Comparison of ENCODE assay signal across 9 cellular contexts in the genomic region with DNA sequence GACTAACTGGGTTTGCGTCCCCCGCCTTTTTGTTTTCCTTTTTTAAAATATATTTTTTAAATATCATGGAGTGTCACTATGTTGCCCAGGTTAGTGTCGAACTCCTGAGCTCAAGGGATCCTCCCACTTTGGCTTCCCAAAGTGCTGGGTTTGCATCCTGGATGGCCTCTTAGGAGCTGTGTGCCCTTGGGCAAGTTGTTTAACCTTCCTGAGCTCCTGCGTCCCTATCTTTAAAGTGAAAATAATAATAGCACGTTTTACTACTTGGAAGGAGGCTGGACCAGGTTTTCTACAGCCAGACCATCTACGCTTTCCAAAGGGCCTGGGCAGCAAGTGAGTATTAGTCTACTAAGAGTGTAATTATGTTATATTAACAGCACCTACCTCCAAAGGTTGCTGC. TPM values are rescaled to one million over a fixed set of nuclear protein-coding genes. Genes with fewer than 3 reads are reported as not detected.
DNase-seq lines count a peak whose midpoint lies in the region; ATAC-seq, FAIRE-seq and TF ChIP-seq lines count a peak whose summit lies in the region.
"Had no signal": no experiment of that assay in that cellular context is flagged by ENCODE, and none has a peak within 500 bp of the region (broad histone marks: within the 10 kb centered on the region; RNA-seq: fewer than 3 reads in every experiment).

No MANE protein-coding gene starts in this region.

- TF ChIP-seq CTCF in K562 (IDR thresholded peaks at IDR 0.05 in 2 of 3, conservative IDR thresholded peaks at IDR 0.05 in 1 of 3; ENCODE audit: insufficient read depth in 2 of 3, low read depth in 1 of 3, low read length in 3 of 3) (no peak), lung (IDR thresholded peaks at IDR 0.05; ENCODE audit: control extremely low read depth, extremely low read depth) (no peak), transverse colon (IDR thresholded peaks at IDR 0.05) (no peak), mucosa of descending colon (IDR thresholded peaks at IDR 0.05) (no peak)

- no peaks in the 10 kb centered on the region for H3K9me3 Mint-ChIP-seq in activated naive CD8-positive, alpha-beta T cell (ENCODE audit: low read depth)
- H3K9me3 Mint-ChIP-seq in activated naive CD8-positive, alpha-beta T cell treated with anti-CD3 and anti-CD28 coated beads for 36 hours, result no peaks in the 10 kb centered on the region

- no peaks in the 10 kb centered on the region for H3K36me3 Mint-ChIP-seq in activated naive CD8-positive, alpha-beta T cell
- no peaks in the 10 kb centered on the region for H3K36me3 Mint-ChIP-seq in activated naive CD8-positive, alpha-beta T cell treated with anti-CD3 and anti-CD28 coated beads for 36 hours

- TF ChIP-seq EP300 in K562 (IDR thresholded peaks at IDR 0.05; ENCODE audit: low read length) (no peak), transverse colon (IDR thresholded peaks at IDR 0.05; ENCODE audit: low read depth) (no peak)

- peak overlapping the region; percentile 80 for H3K4me2 ChIP-seq in K562 (ENCODE audit: insufficient read depth, low read length)

- no peaks in the 10 kb centered on the region for H3K36me3 ChIP-seq in K562 (ENCODE audit: control insufficient read depth, insufficient read depth, low read length)
- H3K36me3 ChIP-seq in lung (ENCODE audit: control insufficient read depth in 2 of 2, insufficient read depth in 2 of 2, low read length in 2 of 2), result no peaks in the 10 kb centered on the region
- no peaks in the 10 kb centered on the region for H3K36me3 ChIP-seq in transverse colon
- no peaks in the 10 kb centered on the region for H3K36me3 ChIP-seq in mucosa of descending colon (ENCODE audit: low read depth)

- intact Hi-C loops in K562 (cut with micrococcal nuclease) (loop anchor here (5.0 kb wide), 2 partner anchors 38 to 168 kb away; a partner anchor contains a TSS), transverse colon (cut with DNase I; ENCODE audit: low total_unique reads) (no loop called here), mucosa of descending colon (cut with DNase I, micrococcal nuclease) (no loop called here)

- H4K20me1 ChIP-seq in K562 (replicated peaks; ENCODE audit: control insufficient read depth, insufficient read depth, low read length), result no peaks in the 10 kb centered on the region

- DNase-seq in activated naive CD8-positive, alpha-beta T cell treated with anti-CD3 and anti-CD28 coated beads for 36 hours, result no peak
- DNase-seq in K562 (ENCODE audit: extremely low read depth in 1 of 4, low spot score in 3 of 4) (no peak), lung (ENCODE audit: low spot score) (no peak), transverse colon (no peak), GM19240 (ENCODE audit: insufficient read length, low spot score) (no peak), mucosa of descending colon (no peak)

- TF ChIP-seq RAD21 in K562 (CRISPR knock-in tag; conservative IDR thresholded peaks at IDR 0.05 in 1 of 2, IDR thresholded peaks at IDR 0.05 in 1 of 2), result no peak

- no peak for ATAC-seq in K562
- no peak for ATAC-seq in lung (ENCODE audit: insufficient read depth, low FRiP score)
- ATAC-seq in HG03442 (IDR thresholded peaks at IDR 0.05; ENCODE audit: unreplicated experiment), result no peak
- ATAC-seq in mucosa of descending colon, result no peak

- peaks cover 10% of the 10 kb centered on the region for H3K27me3 Mint-ChIP-seq in activated naive CD8-positive, alpha-beta T cell
- peaks cover 19% of the 10 kb centered on the region for H3K27me3 Mint-ChIP-seq in activated naive CD8-positive, alpha-beta T cell treated with anti-CD3 and anti-CD28 coated beads for 36 hours

- no peak for TF ChIP-seq POLR2A in K562 (conservative IDR thresholded peaks at IDR 0.05)
- no peak for TF ChIP-seq POLR2A in transverse colon (IDR thresholded peaks at IDR 0.05)

- H3K4me1 ChIP-seq in K562 (replicated peaks in 1 of 2; ENCODE audit: control insufficient read depth in 2 of 2, insufficient read depth in 2 of 2, low read length in 2 of 2) (peaks cover 38 to 62% of the 10 kb centered on the region in 2 experiments), lung (ENCODE audit: control insufficient read depth in 2 of 2, insufficient read depth in 2 of 2, low read length in 2 of 2) (peaks cover 0 to 3% of the 10 kb centered on the region in 2 donors), transverse colon (peaks cover 0 to 28% (median 15%) of the 10 kb centered on the region in 4 donors), mucosa of descending colon (ENCODE audit: low read depth) (peaks cover 8% of the 10 kb centered on the region)

- no peak overlapping the region for H3K27ac Mint-ChIP-seq in activated naive CD8-positive, alpha-beta T cell
- no peak overlapping the region for H3K27ac Mint-ChIP-seq in activated naive CD8-positive, alpha-beta T cell treated with anti-CD3 and anti-CD28 coated beads for 36 hours

- POLR2A ChIA-PET in K562 (lab: Yijun Ruan, JAX), result interaction anchor here (0.7 to 3.1 kb wide), 5 partner anchors 9 to 171 kb away, joined by 3 to 21 read pairs (median 3); no protein-coding TSS in a partner anchor

- 36% methylated on average over 6 of the region's 6 CpGs for WGBS in K562 (ENCODE audit: insufficient coverage, low coverage, missing lambda C conversion rate)
- 71 to 77% methylated on average over 6 of the region's 6 CpGs for WGBS in lung, 2 donors
- WGBS in transverse colon (ENCODE audit: low coverage in 1 of 2), 2 donors, result 75 to 80% methylated on average over 2 to 6 of the region's 6 CpGs

- CTCF ChIA-PET in K562 (lab: Yijun Ruan, JAX; ENCODE audit: low intra/inter-chr PET ratio), result no interaction called here

- in situ Hi-C loops in K562 (cut with MboI), result no loop called here
- in situ Hi-C loops in transverse colon (cut with MboI; ENCODE audit: low pct_ligation_motif_present in 1 of 4, low pct_unique_long_range_greater_than_20kb in 1 of 4, low sequenced_read_pairs in 3 of 4), result no loop called here

- H3K27ac ChIP-seq in K562 (ENCODE audit: extremely low read depth, low read depth, low read length) (peak overlapping the region; percentile 84), lung (ENCODE audit: low read depth in 1 of 2, low read length in 1 of 2) (peak overlapping the region; percentile 80 to 90), transverse colon (peak overlapping the region; percentile 77 to 87 (median 82))

- H2AFZ ChIP-seq in K562 (ENCODE audit: low read depth, low read length), result peak overlapping the region; percentile 92

- no peaks in the 10 kb centered on the region for H3K79me2 ChIP-seq in K562 (ENCODE audit: control insufficient read depth, insufficient read depth, low read length)

- FAIRE-seq in K562 (lab: Jason Lieb, UNC), result no peak
- FAIRE-seq: TTC549 had no signal

- peaks cover 22% of the 10 kb centered on the region for H3K4me1 Mint-ChIP-seq in activated naive CD8-positive, alpha-beta T cell (ENCODE audit: low read depth)
- peaks cover 14% of the 10 kb centered on the region for H3K4me1 Mint-ChIP-seq in activated naive CD8-positive, alpha-beta T cell treated with anti-CD3 and anti-CD28 coated beads for 36 hours

- H3K4me3 Mint-ChIP-seq in activated naive CD8-positive, alpha-beta T cell, result peak overlapping the region; percentile 63
- H3K4me3 Mint-ChIP-seq in activated naive CD8-positive, alpha-beta T cell treated with anti-CD3 and anti-CD28 coated beads for 36 hours, result no peak overlapping the region

- no peaks in the 10 kb centered on the region for H3K9me1 ChIP-seq in K562 (ENCODE audit: control insufficient read depth, insufficient read depth, low read length)

- H3K27me3 ChIP-seq in K562 (ENCODE audit: control insufficient read depth in 2 of 2, insufficient read depth in 2 of 2, low read length in 2 of 2) (no peaks in the 10 kb centered on the region), lung (ENCODE audit: control insufficient read depth, insufficient read depth) (no peaks in the 10 kb centered on the region), transverse colon (no peaks in the 10 kb centered on the region)

- H3K9ac ChIP-seq in K562 (ENCODE audit: insufficient read depth in 1 of 2, low read depth in 2 of 2, low read length in 2 of 2), result peak overlapping the region; percentile 84 to 96; a peak in 3 of 4 replicates

- peak overlapping the region; percentile 41 for H3K4me3 ChIP-seq in K562
- H3K4me3 ChIP-seq in lung, result no peak overlapping the region
- H3K4me3 ChIP-seq in transverse colon, result peak overlapping the region in 3 of 4 donors; percentile 40 to 51 (median 41)
- H3K4me3 ChIP-seq in mucosa of descending colon, result no peak overlapping the region

- no TSS peak for BruUV-seq in K562 (replicated peaks; lab: Mats Ljungman, UMichigan)

- H3K9me3 ChIP-seq in K562 (replicated peaks; ENCODE audit: control insufficient read depth, insufficient read depth, low read depth, low read length), result no peaks in the 10 kb centered on the region
- peaks cover 0 to 2% of the 10 kb centered on the region in 2 donors for H3K9me3 ChIP-seq in lung (ENCODE audit: control insufficient read depth in 2 of 2, insufficient read depth in 1 of 2, low read length in 1 of 2)
- no peaks in the 10 kb centered on the region for H3K9me3 ChIP-seq in transverse colon
- no peaks in the 10 kb centered on the region for H3K9me3 ChIP-seq in mucosa of descending colon

RNA-seq across cellular contexts. Expression of a gene that starts 44.2 kb away (rescaled TPM):
- not detected for total RNA-seq in activated naive CD8-positive, alpha-beta T cell treated with anti-CD3 and anti-CD28 coated beads for 36 hours
- total RNA-seq in K562 (2011; cell fraction: chromatin; rRNA removed; ENCODE audit: low replicate concordance), result not detected in 2 replicates
- not detected in 2 replicates for total RNA-seq in K562 (2011; cell fraction: nucleolus; rRNA removed)
- total RNA-seq in K562 (2011; cell fraction: nucleoplasm; rRNA removed), result not detected in 2 replicates
- total RNA-seq in K562 (2014; rRNA removed) (not detected in 2 replicates), K562 (2014; rRNA removed; fragmentation: Illumina TruSeq; extraction: Trizol) (not detected in 2 replicates), K562 (2015; rRNA removed; fragmentation: Illumina TruSeq; extraction: Trizol) (not detected in 2 replicates), K562 (2021) (not detected in 2 replicates), lung (not detected), transverse colon (not detected), mucosa of descending colon (not detected)
- polyA plus RNA-seq in K562 (2011; rRNA removed) (not detected in 2 replicates), K562 (2014; fragmentation: Illumina TruSeq; extraction: Trizol) (not detected in 2 replicates), K562 (2014; fragmentation: Nextera tagmentation; extraction: Ambion mirVana) (not detected), K562 (2014; rRNA removed) (not detected in 2 replicates), lung (not detected)
- not detected in 2 replicates for polyA plus RNA-seq in K562 (2011; cell fraction: cytosol; rRNA removed)
- polyA plus RNA-seq in K562 (2011; cell fraction: nucleus; rRNA removed), result not detected in 2 replicates
- polyA plus RNA-seq in K562 (2012), result not detected in 2 replicates
- polyA minus RNA-seq in K562 (2011; rRNA and poly(A)+ RNA removed), result under 0.01 TPM in 2 replicates
- 667 TPM in 1 of 2 replicates, not detected in the other for polyA minus RNA-seq in K562 (2011; cell fraction: cytosol; rRNA and poly(A)+ RNA removed)
- under 0.01 TPM in 1 of 2 replicates, not detected in the other for polyA minus RNA-seq in K562 (2011; cell fraction: nucleus; rRNA and poly(A)+ RNA removed)

RNA-seq across cellular contexts. Expression of a gene that starts 58.7 kb away (rescaled TPM):
- total RNA-seq in activated naive CD8-positive, alpha-beta T cell treated with anti-CD3 and anti-CD28 coated beads for 36 hours, result under 1 TPM; 0.16 to 0.30 TPM
- total RNA-seq in K562 (2011; cell fraction: chromatin; rRNA removed; ENCODE audit: low replicate concordance), result 0.12 and 0.25 TPM in 2 replicates
- 0.17 TPM in 1 of 2 replicates, not detected in the other for total RNA-seq in K562 (2011; cell fraction: nucleolus; rRNA removed)
- total RNA-seq in K562 (2011; cell fraction: nucleoplasm; rRNA removed), result 0.07 TPM in 1 of 2 replicates, not detected in the other
- total RNA-seq in K562 (2014; rRNA removed) (0.12 and 0.41 TPM in 2 replicates), K562 (2014; rRNA removed; fragmentation: Illumina TruSeq; extraction: Trizol) (not detected in 2 replicates), K562 (2015; rRNA removed; fragmentation: Illumina TruSeq; extraction: Trizol) (0.07 TPM in 1 of 2 replicates, not detected in the other), K562 (2021) (0.31 TPM in 2 replicates), lung (under 1 TPM; 0.17 to 0.46 TPM), transverse colon (under 1 TPM in 2 of 4 donors, not detected in 2; 0.27 to 0.79 TPM), mucosa of descending colon (under 1 TPM; 0.34 to 0.63 (median 0.58) TPM)
- polyA plus RNA-seq in K562 (2011; rRNA removed) (0.04 and 0.08 TPM in 2 replicates), K562 (2014; fragmentation: Illumina TruSeq; extraction: Trizol) (0.04 and 0.07 TPM in 2 replicates), K562 (2014; fragmentation: Nextera tagmentation; extraction: Ambion mirVana) (not detected), K562 (2014; rRNA removed) (0.11 and 0.23 TPM in 2 replicates), lung (under 1 TPM; 0.18 to 0.43 TPM)
- polyA plus RNA-seq in K562 (2011; cell fraction: cytosol; rRNA removed), result 0.01 and 0.07 TPM in 2 replicates
- 0.18 and 0.22 TPM in 2 replicates for polyA plus RNA-seq in K562 (2011; cell fraction: nucleus; rRNA removed)
- 0.13 and 0.43 TPM in 2 replicates for polyA plus RNA-seq in K562 (2012)
- 0.07 and 0.12 TPM in 2 replicates for polyA minus RNA-seq in K562 (2011; rRNA and poly(A)+ RNA removed)
- 0.36 TPM in 1 of 2 replicates, not detected in the other for polyA minus RNA-seq in K562 (2011; cell fraction: cytosol; rRNA and poly(A)+ RNA removed)
- polyA minus RNA-seq in K562 (2011; cell fraction: nucleus; rRNA and poly(A)+ RNA removed), result 0.13 and 0.33 TPM in 2 replicates

Comparison
In these comparisons a context has a peak if more than half of its experiments do, and no peak if none do; other contexts are left out.
1. H3K4me3 ChIP-seq: peak in K562 (single experiment) and transverse colon (3 of 4); none in lung (single experiment) and mucosa of descending colon (single experiment).
2. Peak in every context shown above with its lines, with median percentiles within 50 percentile points of each other: H3K27ac ChIP-seq.